ENCODE assay signal across 18 cellular contexts in genomic region chr1:172230526-172230925, GRCh38.
DNase-seq lines count a peak whose midpoint lies in the region; ATAC-seq and TF ChIP-seq lines count a peak whose summit lies in the region.
"Had no signal": no experiment of that assay in that cellular context is flagged by ENCODE, and none has a peak within 500 bp of the region (broad histone marks: within the 10 kb centered on the region; RNA-seq: fewer than 3 reads in every experiment).

No MANE protein-coding gene starts in this region.

- H3K27ac Mint-ChIP-seq in activated naive CD8-positive, alpha-beta T cell treated with anti-CD3 and anti-CD28 coated beads for 36 hours: peak overlapping the region; percentile 16
- no peak overlapping the region for H3K27ac Mint-ChIP-seq in activated naive CD8-positive, alpha-beta T cell treated with anti-CD3 and anti-CD28 coated beads, Interleukin-2, amount 50 U/mL, for 24 hours
- peak overlapping the region; percentile 14 for H3K27ac Mint-ChIP-seq in activated T-helper 1 cell treated with anti-CD3 and anti-CD28 coated beads, Interleukin-12 subunit alpha, Interleukin-12 subunit beta, Interleukin-2, Interleukin-4 antibody, amounts not matched to agents 30 ng/mL and 10 ng/mL and 1 ng/mL, durations not matched to agents 14 hours and 24 hours and 36 hours
- peak overlapping the region; percentile 50 to 63 for H3K27ac Mint-ChIP-seq in natural killer cell treated with Interleukin-12 subunit alpha and Interleukin-12 subunit beta and Interleukin-15 and Interleukin-18, amount 100 ng/mL, for 72 hours
- H3K27ac Mint-ChIP-seq: CD8-positive, alpha-beta memory T cell had no signal

- CTCF ChIA-PET in Panc1 (lab: Charles Lee): no interaction called here

- H3K4me3 ChIP-seq in Panc1 (ENCODE audit: low read depth in 2 of 2, low read length in 2 of 2): no peak overlapping the region
- H3K4me3 ChIP-seq: GM23248, HAP-1 had no signal

- no peaks in the 10 kb centered on the region for H3K4me1 ChIP-seq in Panc1 (ENCODE audit: control insufficient read depth, insufficient read depth, low read length)
- H3K4me1 ChIP-seq: BE2C, HAP-1 had no signal

- POLR2A ChIA-PET in Panc1 (lab: Charles Lee): no interaction called here

- H3K9me3 ChIP-seq in Panc1 (ENCODE audit: control insufficient read depth, insufficient read depth, low read depth, low read length): no peaks in the 10 kb centered on the region
- H3K9me3 ChIP-seq: BE2C, HAP-1 had no signal

- H3K27me3 Mint-ChIP-seq in activated naive CD8-positive, alpha-beta T cell treated with anti-CD3 and anti-CD28 coated beads for 36 hours: no peaks in the 10 kb centered on the region
- no peaks in the 10 kb centered on the region for H3K27me3 Mint-ChIP-seq in activated naive CD8-positive, alpha-beta T cell treated with anti-CD3 and anti-CD28 coated beads, Interleukin-2, amount 50 U/mL, for 24 hours
- H3K27me3 Mint-ChIP-seq in activated T-helper 1 cell treated with anti-CD3 and anti-CD28 coated beads, Interleukin-12 subunit alpha, Interleukin-12 subunit beta, Interleukin-2, Interleukin-4 antibody, amounts not matched to agents 30 ng/mL and 10 ng/mL and 1 ng/mL, durations not matched to agents 14 hours and 24 hours and 36 hours (ENCODE audit: insufficient read depth): no peaks in the 10 kb centered on the region
- H3K27me3 Mint-ChIP-seq in natural killer cell treated with Interleukin-12 subunit alpha and Interleukin-12 subunit beta and Interleukin-15 and Interleukin-18, amount 100 ng/mL, for 72 hours: no peaks in the 10 kb centered on the region
- H3K27me3 Mint-ChIP-seq: CD4-positive, CD25-positive, alpha-beta regulatory T cell; CD8-positive, alpha-beta memory T cell had no signal

- BruUV-seq in Panc1 (replicated peaks; lab: Mats Ljungman, UMichigan): no TSS peak

- intact Hi-C loops in Panc1 (cut with micrococcal nuclease; ENCODE audit: unreplicated experiment): no loop called here
- intact Hi-C loops in activated T-helper 1 cell treated with anti-CD3 and anti-CD28 coated beads, Interleukin-12 subunit alpha, Interleukin-12 subunit beta, Interleukin-2, Interleukin-4 antibody, amounts not matched to agents 30 ng/mL and 10 ng/mL and 1 ng/mL, durations not matched to agents 14 hours and 24 hours and 36 hours (cut with micrococcal nuclease): no loop called here

- peak overlapping the region; percentile 9; the same call in 1 of the 2 replicates for H3K27ac ChIP-seq in Panc1 (ENCODE audit: low read length)
- H3K27ac ChIP-seq: GM23248 had no signal

- TF ChIP-seq CTCF in Panc1 (IDR thresholded peaks at IDR 0.05): no peak

- no peak overlapping the region for H3K4me3 Mint-ChIP-seq in activated naive CD8-positive, alpha-beta T cell treated with anti-CD3 and anti-CD28 coated beads for 36 hours
- H3K4me3 Mint-ChIP-seq in activated naive CD8-positive, alpha-beta T cell treated with anti-CD3 and anti-CD28 coated beads, Interleukin-2, amount 50 U/mL, for 24 hours: no peak overlapping the region
- H3K4me3 Mint-ChIP-seq in activated T-helper 1 cell treated with anti-CD3 and anti-CD28 coated beads, Interleukin-12 subunit alpha, Interleukin-12 subunit beta, Interleukin-2, Interleukin-4 antibody, amounts not matched to agents 30 ng/mL and 10 ng/mL and 1 ng/mL, durations not matched to agents 14 hours and 24 hours and 36 hours: no peak overlapping the region
- H3K4me3 Mint-ChIP-seq in natural killer cell treated with Interleukin-12 subunit alpha and Interleukin-12 subunit beta and Interleukin-15 and Interleukin-18, amount 100 ng/mL, for 72 hours: peak overlapping the region; percentile 68
- H3K4me3 Mint-ChIP-seq: CD4-positive, CD25-positive, alpha-beta regulatory T cell; CD8-positive, alpha-beta memory T cell had no signal

- DNase-seq in activated naive CD8-positive, alpha-beta T cell treated with anti-CD3 and anti-CD28 coated beads for 36 hours: no peak
- DNase-seq in activated naive CD8-positive, alpha-beta T cell treated with anti-CD3 and anti-CD28 coated beads, Interleukin-2, amount 50 U/mL, for 24 hours: no peak
- DNase-seq in Panc1 (ENCODE audit: low read depth, low spot score): no peak
- DNase-seq in activated T-helper 1 cell treated with anti-CD3 and anti-CD28 coated beads, Interleukin-12 subunit alpha, Interleukin-12 subunit beta, Interleukin-2, Interleukin-4 antibody, amounts not matched to agents 30 ng/mL and 10 ng/mL and 1 ng/mL, durations not matched to agents 14 hours and 24 hours and 36 hours (ENCODE audit: low spot score): no peak
- DNase-seq in natural killer cell treated with Interleukin-12 subunit alpha and Interleukin-12 subunit beta and Interleukin-15 and Interleukin-18, amount 100 ng/mL, for 72 hours (ENCODE audit: low spot score): no peak
- DNase-seq in SK-N-DZ (ENCODE audit: low spot score): no peak
- no peak for DNase-seq in stimulated activated CD4-positive, alpha-beta T cell treated with anti-CD3 and anti-CD28 coated beads, Interleukin-4, amount 100 ng/mL, for 4 hours
- DNase-seq: ACHN; BE2C; C1 segment of cervical spinal cord; CD8-positive, alpha-beta memory T cell; COR-L47; DMS 273 treated with DMSO at 0.1 percent for 48 hours; DND-41; GM23248 had no signal

- no peaks in the 10 kb centered on the region for H3K36me3 ChIP-seq in Panc1 (ENCODE audit: control insufficient read depth, insufficient read depth, low read length)
- H3K36me3 ChIP-seq: BE2C, HAP-1 had no signal

- peaks cover 4% of the 10 kb centered on the region for H3K36me3 Mint-ChIP-seq in activated naive CD8-positive, alpha-beta T cell treated with anti-CD3 and anti-CD28 coated beads for 36 hours
- H3K36me3 Mint-ChIP-seq in activated naive CD8-positive, alpha-beta T cell treated with anti-CD3 and anti-CD28 coated beads, Interleukin-2, amount 50 U/mL, for 24 hours (ENCODE audit: low read depth): peaks cover 3% of the 10 kb centered on the region
- peaks cover 12% of the 10 kb centered on the region for H3K36me3 Mint-ChIP-seq in activated T-helper 1 cell treated with anti-CD3 and anti-CD28 coated beads, Interleukin-12 subunit alpha, Interleukin-12 subunit beta, Interleukin-2, Interleukin-4 antibody, amounts not matched to agents 30 ng/mL and 10 ng/mL and 1 ng/mL, durations not matched to agents 14 hours and 24 hours and 36 hours (ENCODE audit: low read depth)
- peaks cover 19% of the 10 kb centered on the region for H3K36me3 Mint-ChIP-seq in natural killer cell treated with Interleukin-12 subunit alpha and Interleukin-12 subunit beta and Interleukin-15 and Interleukin-18, amount 100 ng/mL, for 72 hours

- no peak for ATAC-seq in activated naive CD8-positive, alpha-beta T cell treated with anti-CD3 and anti-CD28 coated beads, Interleukin-2, amount 50 U/mL, for 24 hours
- ATAC-seq in Panc1: no peak
- ATAC-seq in natural killer cell treated with Interleukin-12 subunit alpha and Interleukin-12 subunit beta and Interleukin-15 and Interleukin-18, amount 100 ng/mL, for 72 hours: peak; percentile 66 to 71
- ATAC-seq: HepG2 had no signal

- no peaks in the 10 kb centered on the region for H3K27me3 ChIP-seq in Panc1 (ENCODE audit: control insufficient read depth, insufficient read depth, low read length)
- H3K27me3 ChIP-seq: BE2C had no signal

- H3K4me1 Mint-ChIP-seq in activated naive CD8-positive, alpha-beta T cell treated with anti-CD3 and anti-CD28 coated beads for 36 hours: peaks cover 5% of the 10 kb centered on the region
- H3K4me1 Mint-ChIP-seq in activated naive CD8-positive, alpha-beta T cell treated with anti-CD3 and anti-CD28 coated beads, Interleukin-2, amount 50 U/mL, for 24 hours: peaks cover 4% of the 10 kb centered on the region
- peaks cover 7% of the 10 kb centered on the region for H3K4me1 Mint-ChIP-seq in activated T-helper 1 cell treated with anti-CD3 and anti-CD28 coated beads, Interleukin-12 subunit alpha, Interleukin-12 subunit beta, Interleukin-2, Interleukin-4 antibody, amounts not matched to agents 30 ng/mL and 10 ng/mL and 1 ng/mL, durations not matched to agents 14 hours and 24 hours and 36 hours (ENCODE audit: low read depth)
- peaks cover 10 to 14% of the 10 kb centered on the region in 2 donors for H3K4me1 Mint-ChIP-seq in natural killer cell treated with Interleukin-12 subunit alpha and Interleukin-12 subunit beta and Interleukin-15 and Interleukin-18, amount 100 ng/mL, for 72 hours (ENCODE audit: low read depth in 2 of 2)

- peaks cover 10% of the 10 kb centered on the region for H3K9me3 Mint-ChIP-seq in activated naive CD8-positive, alpha-beta T cell treated with anti-CD3 and anti-CD28 coated beads for 36 hours
- peaks cover 16% of the 10 kb centered on the region for H3K9me3 Mint-ChIP-seq in activated naive CD8-positive, alpha-beta T cell treated with anti-CD3 and anti-CD28 coated beads, Interleukin-2, amount 50 U/mL, for 24 hours
- peaks cover 18% of the 10 kb centered on the region for H3K9me3 Mint-ChIP-seq in activated T-helper 1 cell treated with anti-CD3 and anti-CD28 coated beads, Interleukin-12 subunit alpha, Interleukin-12 subunit beta, Interleukin-2, Interleukin-4 antibody, amounts not matched to agents 30 ng/mL and 10 ng/mL and 1 ng/mL, durations not matched to agents 14 hours and 24 hours and 36 hours
- peaks cover 10% of the 10 kb centered on the region for H3K9me3 Mint-ChIP-seq in natural killer cell treated with Interleukin-12 subunit alpha and Interleukin-12 subunit beta and Interleukin-15 and Interleukin-18, amount 100 ng/mL, for 72 hours

- in situ Hi-C loops in Panc1 (cut with HindIII; ENCODE audit: low pct_unique_long_range_greater_than_20kb, low sequenced_read_pairs): no loop called here

Comparison
In these comparisons a context has a peak if more than half of its experiments do, and no peak if none do; other contexts are left out.
1. ATAC-seq: peak in natural killer cell treated with Interleukin-12 subunit alpha and Interleukin-12 subunit beta and Interleukin-15 and Interleukin-18, amount 100 ng/mL, for 72 hours (2 of 2); none in activated naive CD8-positive, alpha-beta T cell treated with anti-CD3 and anti-CD28 coated beads, Interleukin-2, amount 50 U/mL, for 24 hours (single experiment) and Panc1 (single experiment).